In genomic region chr9:27527702-27528277, GRCh38 we compare ENCODE assay signal across 9 cellular contexts. TPM values are rescaled to one million over a fixed set of nuclear protein-coding genes. Genes with fewer than 3 reads are reported as not detected.
DNase-seq lines count a peak whose midpoint lies in the region; ATAC-seq and TF ChIP-seq lines count a peak whose summit lies in the region.
"Had no signal": no experiment of that assay in that cellular context is flagged by ENCODE, and none has a peak within 500 bp of the region (broad histone marks: within the 10 kb centered on the region; RNA-seq: fewer than 3 reads in every experiment).

No MANE protein-coding gene starts in this region.

- H4K20me1 ChIP-seq in osteoblast (ENCODE audit: insufficient read depth, low read length): no peaks in the 10 kb centered on the region

- no peaks in the 10 kb centered on the region for H3K79me2 ChIP-seq in osteoblast (ENCODE audit: insufficient read depth, low read length)

- no peaks in the 10 kb centered on the region for H3K36me3 Mint-ChIP-seq in CD4-positive, CD25-positive, alpha-beta regulatory T cell

- peaks cover 12% of the 10 kb centered on the region for H3K27me3 ChIP-seq in CD4-positive, CD25-positive, alpha-beta regulatory T cell (ENCODE audit: control insufficient read depth, insufficient read depth, low read length)
- no peaks in the 10 kb centered on the region for H3K27me3 ChIP-seq in foreskin keratinocyte
- peaks cover 39% of the 10 kb centered on the region for H3K27me3 ChIP-seq in osteoblast (ENCODE audit: insufficient read depth, low read length)

- DNase-seq in CD4-positive, CD25-positive, alpha-beta regulatory T cell: no peak
- DNase-seq in foreskin keratinocyte (peak in 1 of 2 donors; percentile 58), osteoblast (ENCODE audit: insufficient read length, low spot score, missing footprints) (no peak), NCI-H226 (no peak), DMS 273 treated with DMSO at 0.1 percent for 48 hours (lab: John Stamatoyannopoulos, UW) (no peak), DMS114 treated with DMSO at 0.1 percent for 48 hours (lab: John Stamatoyannopoulos, UW; ENCODE audit: unreplicated experiment) (no peak)
- DNase-seq: NCI-H446 had no signal

- no peak overlapping the region for H3K27ac Mint-ChIP-seq in CD4-positive, CD25-positive, alpha-beta regulatory T cell

- no peak overlapping the region for H3K4me3 ChIP-seq in CD4-positive, CD25-positive, alpha-beta regulatory T cell (ENCODE audit: low read depth, low read length)
- H3K4me3 ChIP-seq in WI38 (ENCODE audit: low read depth, low read length) (peak overlapping the region; percentile 61), osteoblast (ENCODE audit: insufficient read depth, low read length) (peak overlapping the region; percentile 68)

- peaks cover 18% of the 10 kb centered on the region for H3K4me1 ChIP-seq in CD4-positive, CD25-positive, alpha-beta regulatory T cell (ENCODE audit: control insufficient read depth, insufficient read depth, low read length, poor library complexity, severe bottlenecking)
- peaks cover 25% of the 10 kb centered on the region for H3K4me1 ChIP-seq in foreskin keratinocyte
- peaks cover 10% of the 10 kb centered on the region for H3K4me1 ChIP-seq in osteoblast (ENCODE audit: insufficient read depth, low read length)

- H3K9me3 ChIP-seq in CD4-positive, CD25-positive, alpha-beta regulatory T cell (ENCODE audit: control insufficient read depth in 2 of 2, low read length in 2 of 2): no peaks in the 10 kb centered on the region
- H3K9me3 ChIP-seq in osteoblast (ENCODE audit: low read depth, low read length): no peaks in the 10 kb centered on the region

- no peaks in the 10 kb centered on the region for H3K9me3 Mint-ChIP-seq in CD4-positive, CD25-positive, alpha-beta regulatory T cell

- H3K36me3 ChIP-seq in CD4-positive, CD25-positive, alpha-beta regulatory T cell (ENCODE audit: control insufficient read depth, insufficient read depth, low read length): no peaks in the 10 kb centered on the region
- H3K36me3 ChIP-seq in osteoblast (ENCODE audit: insufficient read depth, low read length): no peaks in the 10 kb centered on the region

- no peak overlapping the region for H2AFZ ChIP-seq in osteoblast (ENCODE audit: low read length)

- H3K4me1 Mint-ChIP-seq in CD4-positive, CD25-positive, alpha-beta regulatory T cell: peaks cover 0 to 16% (median 2%) of the 10 kb centered on the region in 4 donors

- peak overlapping the region; percentile 93 for H3K4me2 ChIP-seq in osteoblast (ENCODE audit: insufficient read depth, low read length)

- no peak overlapping the region for H3K27ac ChIP-seq in CD4-positive, CD25-positive, alpha-beta regulatory T cell (ENCODE audit: insufficient read depth, low read length, poor library complexity, severe bottlenecking)
- H3K27ac ChIP-seq in foreskin keratinocyte (peak overlapping the region; percentile 94), osteoblast (ENCODE audit: low read depth, low read length) (no peak overlapping the region)

- H3K27me3 Mint-ChIP-seq in CD4-positive, CD25-positive, alpha-beta regulatory T cell: peaks cover 41% of the 10 kb centered on the region

- no peak for TF ChIP-seq CTCF in WI38 (IDR thresholded peaks at IDR 0.05; ENCODE audit: low read depth, low read length)
- TF ChIP-seq CTCF in foreskin keratinocyte (conservative IDR thresholded peaks at IDR 0.05): no peak
- no peak for TF ChIP-seq CTCF in osteoblast (IDR thresholded peaks at IDR 0.05; ENCODE audit: extremely low read depth, low read depth, low read length)

- peak overlapping the region; percentile 75 to 93 (median 90) for H3K4me3 Mint-ChIP-seq in CD4-positive, CD25-positive, alpha-beta regulatory T cell

- no peak for ATAC-seq in CD4-positive, CD25-positive, alpha-beta regulatory T cell (ENCODE audit: low read depth in 2 of 2)
- ATAC-seq in foreskin keratinocyte (peak; percentile 3), GM19395 (IDR thresholded peaks at IDR 0.05; ENCODE audit: unreplicated experiment) (no peak)

RNA-seq across cellular contexts. Expression of gene MOB3B, which starts 1.8 kb away (rescaled TPM):
- total RNA-seq in CD4-positive, CD25-positive, alpha-beta regulatory T cell: 0.12 TPM
- polyA plus RNA-seq in CD4-positive, CD25-positive, alpha-beta regulatory T cell: under 1 TPM in 2 of 4 donors, not detected in 2; 0.02 to 0.11 TPM
- total RNA-seq in foreskin keratinocyte (27.7 and 35.0 TPM in 2 replicates), osteoblast (under 0.01 TPM in 2 replicates)
- polyA plus RNA-seq in foreskin keratinocyte: 10.6 and 16.8 TPM in 2 replicates

RNA-seq across cellular contexts. Expression of gene IFNK, which starts 3.7 kb away (rescaled TPM):
- total RNA-seq in CD4-positive, CD25-positive, alpha-beta regulatory T cell: not detected
- not detected for polyA plus RNA-seq in CD4-positive, CD25-positive, alpha-beta regulatory T cell
- total RNA-seq in foreskin keratinocyte (55.8 and 72.0 TPM in 2 replicates), osteoblast (not detected in 2 replicates)
- 46.5 and 57.3 TPM in 2 replicates for polyA plus RNA-seq in foreskin keratinocyte

RNA-seq across cellular contexts. Expression of gene C9orf72, which starts 45.5 kb away (rescaled TPM):
- 19.9 TPM for total RNA-seq in CD4-positive, CD25-positive, alpha-beta regulatory T cell
- 1 to 10 TPM; 5.9 to 9.3 (median 8.7) TPM for polyA plus RNA-seq in CD4-positive, CD25-positive, alpha-beta regulatory T cell
- 5.7 TPM in 2 replicates for total RNA-seq in foreskin keratinocyte
- polyA plus RNA-seq in foreskin keratinocyte: 1.8 and 2.4 TPM in 2 replicates
- 6.5 and 8.8 TPM in 2 replicates for total RNA-seq in osteoblast

Comparison
In these comparisons a context has a peak if more than half of its experiments do, and no peak if none do; other contexts are left out.
1. RNA of gene MOB3B, which starts 1.8 kb away (total RNA-seq): 27.7 to 35.0 TPM in foreskin keratinocyte; 0.12 TPM in CD4-positive, CD25-positive, alpha-beta regulatory T cell (single experiment) and under 0.01 TPM in osteoblast; every median in the first group is over 10 times any median in the second.
2. RNA of gene IFNK, which starts 3.7 kb away (total RNA-seq): 55.8 to 72.0 TPM in foreskin keratinocyte; not detected in CD4-positive, CD25-positive, alpha-beta regulatory T cell (single experiment) and not detected in osteoblast; every median in the first group is over 10 times any median in the second.